8 cellular contexts compared by ENCODE assay signal in the genomic region with DNA sequence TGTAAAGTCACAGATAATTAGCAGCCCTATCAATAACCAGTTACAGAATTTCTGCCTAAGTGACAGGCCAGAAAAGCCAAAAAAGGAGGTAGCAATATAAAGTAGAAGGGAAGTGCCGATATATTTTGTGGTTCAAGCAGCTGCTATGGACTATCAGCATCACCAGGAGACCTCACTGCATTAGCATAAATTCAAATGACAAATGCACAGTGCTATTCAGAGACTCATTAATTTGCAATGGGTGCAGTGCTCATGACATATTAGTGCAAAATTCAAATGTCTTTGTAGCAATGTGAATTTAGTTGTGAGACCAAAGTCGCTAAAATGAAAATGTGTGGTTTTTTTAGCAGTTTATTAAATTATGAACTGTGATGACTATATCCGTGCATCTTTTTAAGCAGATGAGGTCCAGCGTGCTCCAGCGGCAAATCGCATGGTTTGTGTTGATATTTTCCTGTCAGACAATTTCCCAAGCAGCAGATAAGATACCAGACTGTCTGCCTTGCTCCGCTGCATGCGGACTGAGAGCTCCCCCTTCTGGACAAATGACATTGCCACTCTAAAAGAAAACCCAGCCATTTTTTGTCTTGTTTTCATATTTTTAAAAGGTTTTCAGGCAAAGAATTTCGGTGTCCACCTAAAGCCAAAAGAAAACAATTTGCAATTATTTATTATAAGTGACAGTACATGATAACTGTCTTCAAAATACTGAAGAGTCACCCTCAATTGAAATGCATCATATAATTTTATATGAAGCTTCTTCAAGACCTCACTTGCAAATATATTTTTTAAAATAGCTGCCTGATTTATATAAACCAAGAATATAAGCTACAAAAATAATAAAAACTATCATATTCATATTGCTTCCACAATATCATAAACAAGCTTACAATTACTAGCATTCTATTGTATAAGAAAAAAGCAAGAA.
DNase-seq lines count a peak whose midpoint lies in the region; ATAC-seq, FAIRE-seq and TF ChIP-seq lines count a peak whose summit lies in the region.

No MANE protein-coding gene starts in this region.

- H3K27ac ChIP-seq in stomach: no peak overlapping the region

- peak in 4 of 7 experiments; percentile 52 to 81 (median 75) for TF ChIP-seq CTCF in stomach (IDR thresholded peaks at IDR 0.05)

- ATAC-seq in HG03378 (IDR thresholded peaks at IDR 0.05; ENCODE audit: unreplicated experiment): peak; percentile 73
- ATAC-seq in activated CD8-positive, alpha-beta T cell treated with anti-CD3 and anti-CD28 coated beads, Interleukin-2, amount 10 ng/mL, durations not matched to agents 7 days and 5 days: peak; percentile 57
- peak; percentile 57 for ATAC-seq in esophagus mucosa
- no peak for ATAC-seq in naive thymus-derived CD8-positive, alpha-beta T cell

- no peaks in the 10 kb centered on the region for H3K27me3 ChIP-seq in stomach

- no peaks in the 10 kb centered on the region for H3K9me3 Mint-ChIP-seq in activated CD8-positive, alpha-beta T cell treated with anti-CD3 and anti-CD28 coated beads, Interleukin-2, amount 10 ng/mL, durations not matched to agents 7 days and 5 days (ENCODE audit: insufficient read depth)
- no peaks in the 10 kb centered on the region for H3K9me3 Mint-ChIP-seq in naive thymus-derived CD8-positive, alpha-beta T cell

- WGBS in stomach, 5 donors: 17 to 20% (median 19%) methylated on average over 9 of the region's 9 CpGs

- intact Hi-C loops in stomach (cut with DNase I; ENCODE audit: low total_unique reads): loop anchor here (10.0 kb wide), 1 partner anchor 1530 kb away; no protein-coding TSS in a partner anchor

- H3K4me1 Mint-ChIP-seq in activated CD8-positive, alpha-beta T cell treated with anti-CD3 and anti-CD28 coated beads, Interleukin-2, amount 10 ng/mL, durations not matched to agents 7 days and 5 days (ENCODE audit: low read depth): no peaks in the 10 kb centered on the region
- peaks cover 0 to 7% (median 0%) of the 10 kb centered on the region in 4 donors for H3K4me1 Mint-ChIP-seq in naive thymus-derived CD8-positive, alpha-beta T cell

- H3K36me3 ChIP-seq in stomach: no peaks in the 10 kb centered on the region

- DNase-seq in AG08395 (ENCODE audit: low spot score) (peak; percentile 56), GM18507 (ENCODE audit: extremely low spot score, insufficient read length, low read depth) (no peak), NCI-H69 (lab: John Stamatoyannopoulos, UW) (peak; percentile 78), stomach (peak; percentile 44)
- DNase-seq in activated CD8-positive, alpha-beta T cell treated with anti-CD3 and anti-CD28 coated beads, Interleukin-2, amount 10 ng/mL, durations not matched to agents 7 days and 5 days: peak; percentile 60
- peak; percentile 2 to 73 (median 34) for DNase-seq in naive thymus-derived CD8-positive, alpha-beta T cell

- H3K27me3 Mint-ChIP-seq in activated CD8-positive, alpha-beta T cell treated with anti-CD3 and anti-CD28 coated beads, Interleukin-2, amount 10 ng/mL, durations not matched to agents 7 days and 5 days (ENCODE audit: low read depth): peaks cover 4% of the 10 kb centered on the region
- peaks cover 0 to 16% (median 9%) of the 10 kb centered on the region in 5 donors for H3K27me3 Mint-ChIP-seq in naive thymus-derived CD8-positive, alpha-beta T cell

- CTCF ChIA-PET in activated CD8-positive, alpha-beta T cell treated with anti-CD3 and anti-CD28 coated beads, Interleukin-2, amount 10 ng/mL, durations not matched to agents 7 days and 5 days (lab: Charles Lee): interaction anchor here (0.6 to 5.1 kb wide), 11 partner anchors 10 to 1539 kb away, joined by 3 to 62 read pairs (median 3); a partner anchor contains a TSS

- no peak for TF ChIP-seq POLR2A in stomach (IDR thresholded peaks at IDR 0.05)

- H3K27ac Mint-ChIP-seq in activated CD8-positive, alpha-beta T cell treated with anti-CD3 and anti-CD28 coated beads, Interleukin-2, amount 10 ng/mL, durations not matched to agents 7 days and 5 days: no peak overlapping the region
- no peak overlapping the region for H3K27ac Mint-ChIP-seq in naive thymus-derived CD8-positive, alpha-beta T cell

- H3K36me3 Mint-ChIP-seq in activated CD8-positive, alpha-beta T cell treated with anti-CD3 and anti-CD28 coated beads, Interleukin-2, amount 10 ng/mL, durations not matched to agents 7 days and 5 days (ENCODE audit: low read depth): no peaks in the 10 kb centered on the region
- no peaks in the 10 kb centered on the region for H3K36me3 Mint-ChIP-seq in naive thymus-derived CD8-positive, alpha-beta T cell

- no peaks in the 10 kb centered on the region for H3K9me3 ChIP-seq in stomach

- no peak overlapping the region for H3K4me3 ChIP-seq in stomach

- peak; percentile 80 for FAIRE-seq in GM18507 (lab: Jason Lieb, UNC)

- POLR2A ChIA-PET in activated CD8-positive, alpha-beta T cell treated with anti-CD3 and anti-CD28 coated beads, Interleukin-2, amount 10 ng/mL, durations not matched to agents 7 days and 5 days (lab: Charles Lee): no interaction called here
- POLR2A ChIA-PET in naive thymus-derived CD8-positive, alpha-beta T cell (lab: Charles Lee): no interaction called here

- H3K4me3 Mint-ChIP-seq in activated CD8-positive, alpha-beta T cell treated with anti-CD3 and anti-CD28 coated beads, Interleukin-2, amount 10 ng/mL, durations not matched to agents 7 days and 5 days: no peak overlapping the region
- no peak overlapping the region for H3K4me3 Mint-ChIP-seq in naive thymus-derived CD8-positive, alpha-beta T cell

- H3K4me1 ChIP-seq in stomach: peaks cover 0 to 5% (median 2%) of the 10 kb centered on the region in 4 donors

- TF ChIP-seq EP300 in stomach (IDR thresholded peaks at IDR 0.05): no peak

Comparison
In these comparisons a context has a peak if more than half of its experiments do, and no peak if none do; other contexts are left out.
1. ATAC-seq: peak in HG03378 (single experiment), activated CD8-positive, alpha-beta T cell treated with anti-CD3 and anti-CD28 coated beads, Interleukin-2, amount 10 ng/mL, durations not matched to agents 7 days and 5 days (single experiment) and esophagus mucosa (single experiment); none in naive thymus-derived CD8-positive, alpha-beta T cell (0 of 2).